In genomic region chr17:38871992-38872605, GRCh38 we compare ENCODE assay signal across 8 cellular contexts. TPM values are rescaled to one million over a fixed set of nuclear protein-coding genes. Genes with fewer than 3 reads are reported as not detected.
A peak's percentile ranks its signal among the peaks of the same experiment; 100 is the strongest.
DNase-seq lines count a peak whose midpoint lies in the region; FAIRE-seq and TF ChIP-seq lines count a peak whose summit lies in the region.

No MANE protein-coding gene starts in this region.

- no peaks in the 10 kb centered on the region for H3K9me2 ChIP-seq in neural cell (ENCODE audit: insufficient read depth, low read length)

- peaks cover 5% of the 10 kb centered on the region for H3F3A ChIP-seq in neural cell (ENCODE audit: insufficient read depth, low read length, poor library complexity, severe bottlenecking)

- H3K4me3 ChIP-seq in coronary artery (peak overlapping the region; percentile 90), neural cell (ENCODE audit: low read length) (peak overlapping the region; percentile 98)

- H3K27me3 ChIP-seq in neural cell (ENCODE audit: insufficient read depth, low read depth, low read length), result no peaks in the 10 kb centered on the region

- H3K4me2 ChIP-seq in neural cell (ENCODE audit: low read length), result peak overlapping the region; percentile 99

- H2AFZ ChIP-seq in neural cell (ENCODE audit: low read depth, low read length), result no peak overlapping the region

- no peak for TF ChIP-seq CTCF in C4-2B (conservative IDR thresholded peaks at IDR 0.05)
- TF ChIP-seq CTCF in coronary artery (IDR thresholded peaks at IDR 0.05), result no peak
- TF ChIP-seq CTCF in neural cell (IDR thresholded peaks at IDR 0.05; ENCODE audit: poor library complexity, severe bottlenecking), result no peak

- TF ChIP-seq RAD21 in neural cell (conservative IDR thresholded peaks at IDR 0.05), result no peak

- no peaks in the 10 kb centered on the region for H3K9me3 ChIP-seq in neural cell (ENCODE audit: low read length)

- H3K9ac ChIP-seq in neural cell (ENCODE audit: low read length), result peak overlapping the region; percentile 99

- peaks cover 56% of the 10 kb centered on the region for H3K79me2 ChIP-seq in neural cell (replicated peaks; ENCODE audit: insufficient read depth, low read length)

- no peak for TF ChIP-seq EP300 in neural cell (conservative IDR thresholded peaks at IDR 0.05; ENCODE audit: poor library complexity, severe bottlenecking)

- no peak for FAIRE-seq in frontal cortex (lab: Jason Lieb, UNC)

- peaks cover 4% of the 10 kb centered on the region for H4K20me1 ChIP-seq in neural cell (ENCODE audit: insufficient read depth)

- DNase-seq in MV-4-11 (lab: John Stamatoyannopoulos, UW), result peak; percentile 57
- DNase-seq in coronary artery (ENCODE audit: low spot score), result no peak
- DNase-seq in frontal cortex (ENCODE audit: low spot score in 2 of 2), result no peak
- no peak for DNase-seq in NCI-H2227 treated with DMSO at 0.1 percent for 48 hours (lab: John Stamatoyannopoulos, UW)
- DNase-seq in T1000 (lab: John Stamatoyannopoulos, UW), result no peak
- DNase-seq in COLO668 (lab: John Stamatoyannopoulos, UW; ENCODE audit: unreplicated experiment), result no peak

- peak overlapping the region; percentile 83 for H3K27ac ChIP-seq in C4-2B
- peak overlapping the region; percentile 98 for H3K27ac ChIP-seq in coronary artery
- H3K27ac ChIP-seq in neural cell (ENCODE audit: low read length), result peak overlapping the region; percentile 99

- H3K36me3 ChIP-seq in neural cell (ENCODE audit: insufficient read depth, low read length), result no peaks in the 10 kb centered on the region

TF ChIP-seq in neural cell, 6 proteins besides CTCF, POLR2A, EP300 and RAD21:
- TF ChIP-seq TAF1 (IDR thresholded peaks at IDR 0.05; ENCODE audit: low read depth) (no peak), POLR2AphosphoS5 (IDR thresholded peaks at IDR 0.05) (no peak)
TF ChIP-seq in neural cell: peak in this region for 0.

RNA-seq across cellular contexts. Expression of gene LASP1, which starts 2.2 kb away (rescaled TPM):
- polyA plus RNA-seq in neural cell, result 56.3 and 60.0 TPM in 2 replicates
- 112 and 113 TPM in 2 replicates for polyA minus RNA-seq in neural cell
- 44.0 TPM for total RNA-seq in frontal cortex

RNA-seq across cellular contexts. Expression of gene RPL23, which starts 18.6 kb away (rescaled TPM):
- polyA plus RNA-seq in neural cell, result 1,212 and 1,333 TPM in 2 replicates
- polyA minus RNA-seq in neural cell, result 320 and 402 TPM in 2 replicates
- total RNA-seq in frontal cortex, result 1,517 TPM

RNA-seq across cellular contexts. Expression of gene CWC25, which starts 47.0 kb away (rescaled TPM):
- 15.4 and 18.4 TPM in 2 replicates for polyA plus RNA-seq in neural cell
- 13.1 and 15.3 TPM in 2 replicates for polyA minus RNA-seq in neural cell
- total RNA-seq in frontal cortex, result 9.4 TPM
